ENCODE assay signal across 14 cellular contexts in genomic region chr10:109247819-109248218, GRCh38.
DNase-seq lines count a peak whose midpoint lies in the region; ATAC-seq lines count a peak whose summit lies in the region.
"Had no signal": no experiment of that assay in that cellular context is flagged by ENCODE, and none has a peak within 500 bp of the region (broad histone marks: within the 10 kb centered on the region; RNA-seq: fewer than 3 reads in every experiment).

No MANE protein-coding gene starts in this region.

- intact Hi-C loops in left colon (cut with DNase I, micrococcal nuclease): no loop called here

- ATAC-seq in left colon (peak; percentile 96), GM18907 (IDR thresholded peaks at IDR 0.05; ENCODE audit: unreplicated experiment) (no peak)

- DNase-seq in LoVo (ENCODE audit: low spot score) (peak; percentile 27), left colon (no peak), renal cortical epithelial cell (ENCODE audit: low read depth) (peak; percentile 19), HuH-7 (ENCODE audit: low spot score) (no peak)
- DNase-seq in activated naive CD4-positive, alpha-beta T cell treated with anti-CD3 and anti-CD28 coated beads, Interleukin-2, amount 50 U/mL, for 16 hours: no peak
- DNase-seq: ACHN; BE2C; C1 segment of cervical spinal cord; CD4-positive, CD25-positive, alpha-beta regulatory T cell; CD8-positive, alpha-beta memory T cell; COR-L47; GM23248; HCEC 1CT had no signal

Comparison
In these comparisons a context has a peak if more than half of its experiments do, and no peak if none do; other contexts are left out.
1. DNase-seq: peak in LoVo (single experiment) and renal cortical epithelial cell (single experiment); none in left colon (0 of 2), activated naive CD4-positive, alpha-beta T cell treated with anti-CD3 and anti-CD28 coated beads, Interleukin-2, amount 50 U/mL, for 16 hours (single experiment) and HuH-7 (single experiment).